ENCODE assay signal across 1 cellular context in the genomic region with DNA sequence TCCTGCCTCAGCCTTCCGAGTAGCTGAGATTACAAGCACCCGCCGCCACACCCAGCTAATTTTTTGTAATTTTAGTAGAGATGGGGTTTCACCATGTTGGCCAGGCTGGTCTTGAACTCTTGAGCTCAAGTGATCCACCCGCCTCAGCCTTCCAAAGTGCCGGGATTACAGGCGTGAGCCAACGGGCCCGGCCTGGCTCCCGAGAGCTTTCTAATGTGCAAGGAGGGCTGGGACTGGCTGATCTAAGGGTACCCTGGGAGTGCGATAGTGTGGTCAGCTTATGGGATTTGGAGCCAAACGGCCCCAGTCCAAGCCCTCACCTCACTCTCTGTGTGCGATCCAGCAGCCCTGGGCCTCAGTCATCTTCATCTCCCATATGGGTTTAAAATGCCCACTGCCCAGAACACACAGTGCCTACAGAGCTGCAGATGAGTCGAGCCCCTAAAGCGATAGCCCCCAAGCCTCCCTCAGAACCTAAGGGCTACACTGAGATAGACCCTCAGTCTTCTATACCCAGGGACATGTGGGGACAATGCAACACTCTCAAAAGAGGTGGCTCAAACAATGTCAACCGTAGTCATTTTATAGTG.
TF ChIP-seq lines count a peak whose summit lies in the region.

No MANE protein-coding gene starts in this region.

TF ChIP-seq in H1, 55 proteins besides CTCF, POLR2A, EP300 and RAD21:
- TF ChIP-seq BRCA1 (IDR thresholded peaks at IDR 0.05; ENCODE audit: low read depth, low read length) (no peak), SIRT6 (IDR thresholded peaks at IDR 0.05; ENCODE audit: low read length) (no peak), ZNF274 (IDR thresholded peaks at IDR 0.05; ENCODE audit: borderline replicate concordance, extremely low read depth, low read length) (no peak), RXRA (IDR thresholded peaks at IDR 0.05; ENCODE audit: insufficient read depth, low read depth, low read length) (no peak), EGR1 (IDR thresholded peaks at IDR 0.05; ENCODE audit: borderline replicate concordance, low read depth, low read length) (no peak), BACH1 (IDR thresholded peaks at IDR 0.05; ENCODE audit: low read length) (no peak), SIN3A (conservative IDR thresholded peaks at IDR 0.05 in 1 of 2, IDR thresholded peaks at IDR 0.05 in 1 of 2; ENCODE audit: low read depth in 1 of 2, low read length in 2 of 2) (no peak), GTF2F1 (IDR thresholded peaks at IDR 0.05; ENCODE audit: borderline replicate concordance, low read depth, low read length) (no peak), TCF12 (IDR thresholded peaks at IDR 0.05; ENCODE audit: low read depth, low read length) (no peak), MAFK (IDR thresholded peaks at IDR 0.05; ENCODE audit: low read depth, low read length) (no peak), SP2 (IDR thresholded peaks at IDR 0.05; ENCODE audit: low read length) (no peak), SP1 (IDR thresholded peaks at IDR 0.05; ENCODE audit: low read depth, low read length) (no peak), SAP30 (IDR thresholded peaks at IDR 0.05; ENCODE audit: insufficient read depth, insufficient replicate concordance, low read length) (no peak)
